1 cellular context compared by ENCODE assay signal in the genomic region with DNA sequence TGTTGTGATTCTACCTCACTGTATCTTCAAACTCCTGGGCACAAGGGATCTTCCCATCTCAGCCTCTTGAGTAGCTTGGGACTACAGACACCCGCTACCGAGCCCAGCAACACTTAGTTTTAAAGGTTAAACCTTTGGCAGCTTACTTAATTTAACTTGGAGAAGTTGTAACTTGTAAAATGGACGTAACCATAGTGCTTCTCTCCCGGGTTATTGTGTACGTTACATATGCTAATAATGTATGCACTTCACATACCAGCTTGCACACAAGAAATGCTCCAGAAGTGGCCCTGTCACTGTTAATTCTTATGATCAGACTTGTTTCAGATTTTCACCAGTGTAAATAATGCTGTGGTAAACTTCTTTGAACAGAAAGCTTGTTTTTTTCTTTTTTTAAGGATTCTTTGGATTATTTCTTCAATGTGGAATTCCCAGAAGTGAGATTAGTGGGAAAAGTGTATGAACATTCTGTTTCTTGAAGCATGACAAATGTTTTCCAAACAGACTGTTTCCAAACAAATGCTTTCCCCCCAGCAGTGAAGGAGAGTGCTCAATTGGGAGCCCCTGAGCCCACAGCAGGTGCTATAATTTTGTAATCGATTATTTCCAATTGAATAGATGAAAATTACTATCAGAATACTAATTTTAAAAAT.
TF ChIP-seq lines count a peak whose summit lies in the region.

No MANE protein-coding gene starts in this region.

TF ChIP-seq in GM23338, 12 proteins besides CTCF, POLR2A, EP300 and RAD21 (continued from another document):
- no peak for TF ChIP-seq ZNF462 (CRISPR knock-in tag; IDR thresholded peaks at IDR 0.05)
- TF ChIP-seq EZH2phosphoT487 (IDR thresholded peaks at IDR 0.05; ENCODE audit: unreplicated experiment) = no peak
- no peak for TF ChIP-seq JUNB (IDR thresholded peaks at IDR 0.05; ENCODE audit: unreplicated experiment)
